ENCODE assay signal across 8 cellular contexts in the genomic region with DNA sequence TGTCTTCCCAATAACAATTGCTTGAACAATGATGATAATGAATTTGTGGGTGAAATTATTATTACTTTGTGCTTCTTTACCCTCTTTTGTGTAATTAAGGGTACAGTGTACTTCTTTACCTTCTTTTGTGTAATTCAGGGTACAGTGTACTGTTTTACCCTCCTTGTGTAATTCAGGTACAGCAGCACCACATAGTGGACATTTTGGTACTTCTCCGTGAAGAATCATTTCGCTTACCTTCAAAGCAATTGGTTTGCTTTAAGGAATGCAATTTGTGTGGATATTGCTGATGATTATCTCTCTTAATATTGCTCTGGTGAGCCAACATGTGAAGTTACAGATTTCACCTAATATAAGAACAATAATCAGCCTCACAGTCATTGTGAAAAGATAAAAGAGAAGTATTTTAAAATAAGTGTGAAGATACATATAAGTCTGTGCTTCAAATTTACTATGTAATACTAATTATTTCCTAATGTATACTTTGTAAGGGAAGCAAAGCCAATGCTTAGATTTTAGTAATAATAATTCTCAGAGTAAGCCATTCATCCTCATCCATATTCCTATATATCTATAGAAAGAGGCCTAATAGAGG. TPM values are rescaled to one million over a fixed set of nuclear protein-coding genes. Genes with fewer than 3 reads are reported as not detected.
DNase-seq lines count a peak whose midpoint lies in the region; ATAC-seq and TF ChIP-seq lines count a peak whose summit lies in the region.

No MANE protein-coding gene starts in this region.

- peak; percentile 66 for TF ChIP-seq CTCF in natural killer cell (IDR thresholded peaks at IDR 0.05)

- POLR2A ChIA-PET in naive thymus-derived CD8-positive, alpha-beta T cell (lab: Charles Lee), result no interaction called here

- intact Hi-C loops in natural killer cell (cut with micrococcal nuclease), result loop anchor here (1.0 to 5.0 kb wide), 2 partner anchors 724 to 1388 kb away; no protein-coding TSS in a partner anchor

- H3K36me3 Mint-ChIP-seq in natural killer cell, result no peaks in the 10 kb centered on the region
- H3K36me3 Mint-ChIP-seq in natural killer cell treated with Interleukin-12 subunit alpha and Interleukin-12 subunit beta and Interleukin-15 and Interleukin-18, amount 100 ng/mL, for 72 hours, result no peaks in the 10 kb centered on the region
- no peaks in the 10 kb centered on the region for H3K36me3 Mint-ChIP-seq in naive thymus-derived CD8-positive, alpha-beta T cell

- ATAC-seq in natural killer cell (peak; percentile 73 to 81 (median 76)), GM21526 (IDR thresholded peaks at IDR 0.05; ENCODE audit: low FRiP score, unreplicated experiment) (peak; percentile 91), esophagus mucosa (peak; percentile 60)
- no peak for ATAC-seq in natural killer cell treated with Interleukin-12 subunit alpha and Interleukin-12 subunit beta and Interleukin-15 and Interleukin-18, amount 100 ng/mL, for 72 hours
- ATAC-seq in naive thymus-derived CD8-positive, alpha-beta T cell, result peak; percentile 72 to 86

- H3K27ac Mint-ChIP-seq in natural killer cell, result no peak overlapping the region
- no peak overlapping the region for H3K27ac Mint-ChIP-seq in natural killer cell treated with Interleukin-12 subunit alpha and Interleukin-12 subunit beta and Interleukin-15 and Interleukin-18, amount 100 ng/mL, for 72 hours
- H3K27ac Mint-ChIP-seq in naive thymus-derived CD8-positive, alpha-beta T cell, result no peak overlapping the region

- DNase-seq in natural killer cell (no peak), HuH-7.5 (ENCODE audit: low spot score) (peak; percentile 7), SK-N-DZ (ENCODE audit: low spot score) (peak; percentile 40), NCI-H128 (lab: John Stamatoyannopoulos, UW; ENCODE audit: unreplicated experiment) (no peak)
- no peak for DNase-seq in natural killer cell treated with Interleukin-12 subunit alpha and Interleukin-12 subunit beta and Interleukin-15 and Interleukin-18, amount 100 ng/mL, for 72 hours (ENCODE audit: low spot score)
- DNase-seq in naive thymus-derived CD8-positive, alpha-beta T cell, result peak in 7 of 10 donors; percentile 12 to 60 (median 41)

- no peaks in the 10 kb centered on the region for H3K4me1 Mint-ChIP-seq in natural killer cell
- H3K4me1 Mint-ChIP-seq in natural killer cell treated with Interleukin-12 subunit alpha and Interleukin-12 subunit beta and Interleukin-15 and Interleukin-18, amount 100 ng/mL, for 72 hours (ENCODE audit: low read depth in 2 of 2), result peaks cover 0 to 3% of the 10 kb centered on the region in 2 donors
- H3K4me1 Mint-ChIP-seq in naive thymus-derived CD8-positive, alpha-beta T cell, result peaks cover 0 to 2% (median 0%) of the 10 kb centered on the region in 4 donors

- H3K9me3 Mint-ChIP-seq in natural killer cell, result no peaks in the 10 kb centered on the region
- no peaks in the 10 kb centered on the region for H3K9me3 Mint-ChIP-seq in natural killer cell treated with Interleukin-12 subunit alpha and Interleukin-12 subunit beta and Interleukin-15 and Interleukin-18, amount 100 ng/mL, for 72 hours
- no peaks in the 10 kb centered on the region for H3K9me3 Mint-ChIP-seq in naive thymus-derived CD8-positive, alpha-beta T cell

- H3K4me3 Mint-ChIP-seq in natural killer cell, result no peak overlapping the region
- no peak overlapping the region for H3K4me3 Mint-ChIP-seq in natural killer cell treated with Interleukin-12 subunit alpha and Interleukin-12 subunit beta and Interleukin-15 and Interleukin-18, amount 100 ng/mL, for 72 hours
- no peak overlapping the region for H3K4me3 Mint-ChIP-seq in naive thymus-derived CD8-positive, alpha-beta T cell

- H3K27me3 Mint-ChIP-seq in natural killer cell (ENCODE audit: low read depth in 2 of 2), result peaks cover 10 to 14% of the 10 kb centered on the region in 2 donors
- H3K27me3 Mint-ChIP-seq in natural killer cell treated with Interleukin-12 subunit alpha and Interleukin-12 subunit beta and Interleukin-15 and Interleukin-18, amount 100 ng/mL, for 72 hours, result peaks cover 17 to 28% of the 10 kb centered on the region in 2 donors
- H3K27me3 Mint-ChIP-seq in naive thymus-derived CD8-positive, alpha-beta T cell, result peaks cover 0 to 23% (median 3%) of the 10 kb centered on the region in 5 donors

RNA-seq across cellular contexts. Expression of a gene that starts 27.2 kb away (rescaled TPM):
- total RNA-seq in natural killer cell (10 to 100 TPM; 38.6 to 43.9 (median 40.7) TPM), esophagus mucosa (23.1 TPM)
- 10 to 100 TPM; 29.5 to 29.9 TPM for total RNA-seq in natural killer cell treated with Interleukin-12 subunit alpha and Interleukin-12 subunit beta and Interleukin-15 and Interleukin-18, amount 100 ng/mL, for 72 hours
- 11.6 and 13.9 TPM in 2 replicates for polyA plus RNA-seq in SK-N-DZ (2014; cell fraction: cytosol; rRNA removed)
- 10.4 and 12.3 TPM in 2 replicates for polyA plus RNA-seq in SK-N-DZ (2014; cell fraction: nucleus; rRNA removed)
- total RNA-seq in naive thymus-derived CD8-positive, alpha-beta T cell, result 10 to 100 TPM; 38.9 to 39.6 TPM
- 10 to 100 TPM in 2 of 3 donors, 1 to 10 TPM in 1; 8.3 to 17.2 (median 10.5) TPM for polyA plus RNA-seq in naive thymus-derived CD8-positive, alpha-beta T cell

Comparison
In these comparisons a context has a peak if more than half of its experiments do, and no peak if none do; other contexts are left out.
1. ATAC-seq: peak in natural killer cell (3 of 3), GM21526 (single experiment), esophagus mucosa (single experiment) and naive thymus-derived CD8-positive, alpha-beta T cell (2 of 2); none in natural killer cell treated with Interleukin-12 subunit alpha and Interleukin-12 subunit beta and Interleukin-15 and Interleukin-18, amount 100 ng/mL, for 72 hours (0 of 2).
2. DNase-seq: peak in HuH-7.5 (single experiment), SK-N-DZ (single experiment) and naive thymus-derived CD8-positive, alpha-beta T cell (7 of 10); none in natural killer cell (single experiment), natural killer cell treated with Interleukin-12 subunit alpha and Interleukin-12 subunit beta and Interleukin-15 and Interleukin-18, amount 100 ng/mL, for 72 hours (single experiment) and NCI-H128 (single experiment).